In the genomic region with DNA sequence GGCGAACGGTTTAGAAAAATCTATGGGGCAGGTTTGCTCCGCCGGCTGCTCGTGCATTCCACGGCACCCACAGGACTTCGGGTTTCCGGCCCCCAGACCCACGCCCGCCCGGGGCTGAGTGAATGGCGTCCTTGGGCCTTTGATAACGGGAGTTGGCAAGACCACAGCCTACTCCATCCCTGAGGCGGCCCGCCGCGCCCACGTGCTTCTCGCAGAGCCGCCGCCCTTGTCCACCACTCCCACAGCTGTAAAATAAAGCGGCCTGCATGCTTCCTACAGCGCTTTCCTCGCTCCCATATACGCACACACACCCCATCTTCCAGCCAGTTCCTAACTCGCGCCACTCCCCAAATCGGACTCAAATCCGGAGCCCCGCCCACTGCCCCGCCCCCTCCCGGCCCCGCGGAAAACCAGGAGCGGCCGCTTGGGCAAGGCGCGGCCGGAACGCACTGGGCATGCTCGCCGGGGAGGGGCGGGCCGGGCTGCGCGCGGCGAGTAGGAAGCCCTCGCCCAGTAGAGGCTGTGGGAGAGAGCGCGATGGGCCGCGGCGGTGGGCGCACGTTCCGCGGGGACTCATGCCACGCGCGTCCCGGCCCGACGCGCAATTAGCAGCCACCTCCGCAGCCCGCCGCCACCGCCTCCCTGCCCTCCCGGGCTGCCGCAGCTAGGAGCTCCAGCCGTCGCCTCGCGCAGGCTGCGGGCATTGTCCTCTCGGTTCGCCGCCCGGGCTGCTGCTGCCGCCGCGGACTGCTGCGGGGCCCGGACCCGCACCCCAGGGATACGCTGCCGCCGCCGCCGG, we compare ENCODE assay signal across 8 cellular contexts. TPM values are rescaled to one million over a fixed set of nuclear protein-coding genes. Genes with fewer than 3 reads are reported as not detected.
DNase-seq lines count a peak whose midpoint lies in the region; ATAC-seq and TF ChIP-seq lines count a peak whose summit lies in the region.

A gene (plus strand): TSS at position 513 of the 799 bp plus-strand sequence. CDS start 468 bp downstream, outside the sequence.

- H3K4me1 ChIP-seq in H9 (ENCODE audit: insufficient read depth, low read length): no peaks in the 10 kb centered on the region
- peaks cover 21% of the 10 kb centered on the region for H3K4me1 ChIP-seq in osteoblast (ENCODE audit: insufficient read depth, low read length)
- no peaks in the 10 kb centered on the region for H3K4me1 ChIP-seq in testis

- peak within 1 kb of the TSS; percentile 63 for H3K4me3 ChIP-seq in MG63
- H3K4me3 ChIP-seq in osteoblast (ENCODE audit: insufficient read depth, low read length): peak within 1 kb of the TSS; percentile 95
- H3K4me3 ChIP-seq in testis: peak within 1 kb of the TSS; percentile 77 to 96

- H4K8ac ChIP-seq in H9 (replicated peaks; ENCODE audit: insufficient read length, low read depth, low read length): no peak within 1 kb of the TSS

- H3K27me3 Mint-ChIP-seq in H9 (ENCODE audit: low read depth): peaks cover 2% of the 10 kb centered on the region; the same call in 1 of the 2 replicates

- H3K4ac ChIP-seq in H9 (ENCODE audit: low read depth, low read length): no peak within 1 kb of the TSS

- no peak within 1 kb of the TSS for H2AK5ac ChIP-seq in H9 (ENCODE audit: insufficient read length, low read length)

- peak within 1 kb of the TSS; percentile 69 for H3K18ac ChIP-seq in H9 (ENCODE audit: insufficient read length, low read depth, low read length)

- no peak within 1 kb of the TSS; the same call in 1 of the 2 replicates for H2BK15ac ChIP-seq in H9 (ENCODE audit: low read depth, low read length)

- no peak within 1 kb of the TSS for H2AFZ ChIP-seq in H9 (ENCODE audit: low read length)
- peak within 1 kb of the TSS; percentile 96 for H2AFZ ChIP-seq in osteoblast (ENCODE audit: low read length)

- H3K79me2 ChIP-seq in H9 (ENCODE audit: insufficient read depth, low read length) (peaks cover 14% of the 10 kb centered on the region; the same call in 1 of the 2 replicates), osteoblast (ENCODE audit: insufficient read depth, low read length) (peaks cover 49% of the 10 kb centered on the region)

- intact Hi-C loops in testis (cut with DNase I; ENCODE audit: low total_unique reads): no loop called here

- TF ChIP-seq POLR2A in testis (IDR thresholded peaks at IDR 0.05): peak; percentile 90

- peak; percentile 94 for DNase-seq in GDM1 (lab: John Stamatoyannopoulos, UW)
- DNase-seq in H9: peak; percentile 97
- peak; percentile 97 for DNase-seq in MG63
- peak; percentile 79 for DNase-seq in SKM-1 (lab: John Stamatoyannopoulos, UW; ENCODE audit: unreplicated experiment)
- peak; percentile 88 to 93 for DNase-seq in activated naive CD4-positive, alpha-beta T cell treated with anti-CD3 and anti-CD28 coated beads, Interleukin-2, amount 50 U/mL, for 72 hours (ENCODE audit: low spot score in 2 of 2)
- DNase-seq in glomerular visceral epithelial cell (ENCODE audit: extremely low spot score): peak; percentile 97
- peak; percentile 99 for DNase-seq in osteoblast (ENCODE audit: insufficient read length, low spot score, missing footprints)
- peak; percentile 98 for DNase-seq in testis

- H3K56ac ChIP-seq in H9 (ENCODE audit: insufficient read length, low read depth, low read length): no peak within 1 kb of the TSS

- no peak within 1 kb of the TSS for H2BK5ac ChIP-seq in H9 (ENCODE audit: insufficient read length, low read length)

- peaks cover 0 to 5% (median 3%) of the 10 kb centered on the region in 3 experiments; a peak in 3 of 7 replicates for H3K36me3 Mint-ChIP-seq in H9 (ENCODE audit: insufficient read depth in 1 of 3, low read depth in 3 of 3)
- H3K36me3 Mint-ChIP-seq in activated naive CD4-positive, alpha-beta T cell treated with anti-CD3 and anti-CD28 coated beads, Interleukin-2, amount 50 U/mL, for 72 hours: peaks cover 16 to 22% of the 10 kb centered on the region in 2 donors

- TF ChIP-seq CTCF in H9 (conservative IDR thresholded peaks at IDR 0.05) (no peak), osteoblast (IDR thresholded peaks at IDR 0.05; ENCODE audit: extremely low read depth, low read depth, low read length) (no peak), testis (IDR thresholded peaks at IDR 0.05) (peak in 1 of 3 experiments; percentile 37)

- H3T11ph ChIP-seq in H9 (ENCODE audit: low read length): no peak within 1 kb of the TSS

- H3K27me3 ChIP-seq in H9 (ENCODE audit: insufficient read depth, low read length) (no peaks in the 10 kb centered on the region), MG63 (no peaks in the 10 kb centered on the region), osteoblast (ENCODE audit: insufficient read depth, low read length) (no peaks in the 10 kb centered on the region), testis (no peaks in the 10 kb centered on the region)

- peak within 1 kb of the TSS; percentile 89 for H3K14ac ChIP-seq in H9 (ENCODE audit: insufficient read depth, low read length)

- H4K20me1 ChIP-seq in H9 (ENCODE audit: control insufficient read depth, insufficient read depth, insufficient read length) (no peaks in the 10 kb centered on the region), osteoblast (ENCODE audit: insufficient read depth, low read length) (peaks cover 31% of the 10 kb centered on the region)

- no CpG with 5 or more reads among the region's 91 CpGs for WGBS in H9 (ENCODE audit: extremely low coverage, insufficient read length, low lambda C conversion rate)
- WGBS in testis, 2 donors: 0 to 1% methylated on average over 30 to 91 of the region's 91 CpGs

- no peaks in the 10 kb centered on the region for H3K79me1 ChIP-seq in H9 (ENCODE audit: insufficient read depth, low read depth, low read length, poor library complexity, severe bottlenecking)

- H3K4me2 ChIP-seq in H9 (ENCODE audit: insufficient read depth, insufficient read length, low read length) (peak within 1 kb of the TSS; percentile 87), osteoblast (ENCODE audit: insufficient read depth, low read length) (peak within 1 kb of the TSS; percentile 100)

- H3K36me3 ChIP-seq in MG63 (peaks cover 23% of the 10 kb centered on the region), osteoblast (ENCODE audit: insufficient read depth, low read length) (peaks cover 4% of the 10 kb centered on the region), testis (ENCODE audit: low read depth, missing control alignments) (no peaks in the 10 kb centered on the region)

- no peaks in the 10 kb centered on the region for H3K9me3 Mint-ChIP-seq in H9
- no peaks in the 10 kb centered on the region for H3K9me3 Mint-ChIP-seq in activated naive CD4-positive, alpha-beta T cell treated with anti-CD3 and anti-CD28 coated beads, Interleukin-2, amount 50 U/mL, for 72 hours

- H3K4me1 Mint-ChIP-seq in H9: peaks cover 40 to 42% of the 10 kb centered on the region in 2 experiments

- no peak within 1 kb of the TSS for H2BK120ac ChIP-seq in H9 (ENCODE audit: low read depth, low read length, poor library complexity, severe bottlenecking)

- H3K9me3 ChIP-seq in H9 (ENCODE audit: control insufficient read depth, low read depth, low read length): no peaks in the 10 kb centered on the region
- H3K9me3 ChIP-seq in MG63: no peaks in the 10 kb centered on the region
- H3K9me3 ChIP-seq in osteoblast (ENCODE audit: low read depth, low read length): no peaks in the 10 kb centered on the region
- H3K9me3 ChIP-seq in testis: no peaks in the 10 kb centered on the region

- no peak within 1 kb of the TSS for H2BK12ac ChIP-seq in H9 (ENCODE audit: insufficient read length, low read depth, low read length)

- peak within 1 kb of the TSS; percentile 90 for H3K9ac ChIP-seq in H9 (ENCODE audit: extremely low read depth, insufficient read length, low read length)

- no peak within 1 kb of the TSS for H2BK20ac ChIP-seq in H9 (ENCODE audit: low read depth, low read length, poor library complexity, severe bottlenecking)

- H4K91ac ChIP-seq in H9 (ENCODE audit: insufficient read length, low read depth, low read length): no peak within 1 kb of the TSS

- H3K4me3 Mint-ChIP-seq in H9: peak within 1 kb of the TSS; percentile 94 to 99

- H3K27ac ChIP-seq in H9 (ENCODE audit: insufficient read length, low read depth, low read length) (peak within 1 kb of the TSS; percentile 36), osteoblast (ENCODE audit: low read depth, low read length) (peak within 1 kb of the TSS; percentile 92), testis (peak within 1 kb of the TSS; percentile 79 to 94)

- H3K23me2 ChIP-seq in H9 (ENCODE audit: insufficient read length, low read depth, low read length, poor library complexity, severe bottlenecking): peaks cover 14% of the 10 kb centered on the region

- ATAC-seq in activated naive CD4-positive, alpha-beta T cell treated with anti-CD3 and anti-CD28 coated beads, Interleukin-2, amount 50 U/mL, for 72 hours: peak; percentile 65 to 72

- H4K5ac ChIP-seq in H9 (ENCODE audit: insufficient read length, low read depth, low read length): no peak within 1 kb of the TSS

- no peak within 1 kb of the TSS for H3K23ac ChIP-seq in H9 (ENCODE audit: insufficient read length, low read depth, low read length)

- H3K27ac Mint-ChIP-seq in H9: peak within 1 kb of the TSS; percentile 97
- peak within 1 kb of the TSS; percentile 95 to 97 for H3K27ac Mint-ChIP-seq in activated naive CD4-positive, alpha-beta T cell treated with anti-CD3 and anti-CD28 coated beads, Interleukin-2, amount 50 U/mL, for 72 hours

RNA-seq across cellular contexts. Expression of the gene that starts here (rescaled TPM):
- total RNA-seq in H9 (2021) (18.2 and 18.7 TPM in 2 replicates), osteoblast (20.3 and 22.4 TPM in 2 replicates), testis (10 to 100 TPM in 1 of 2 donors, 1 to 10 TPM in 1; 8.6 to 11.8 TPM)
- total RNA-seq in MG63 (2014; rRNA removed; shearing (Covaris generic); ENCODE audit: low replicate concordance): 10.2 and 11.4 TPM in 2 replicates
- total RNA-seq in activated naive CD4-positive, alpha-beta T cell treated with anti-CD3 and anti-CD28 coated beads, Interleukin-2, amount 50 U/mL, for 72 hours: 10 to 100 TPM; 12.4 to 12.7 TPM
- polyA plus RNA-seq in testis (ENCODE audit: insufficient read depth, low read depth, low replicate concordance): 3.9 TPM

Comparison
In these comparisons a context has a peak if more than half of its experiments do, and no peak if none do; other contexts are left out.
1. Peak in every context shown above with its lines: DNase-seq, ATAC-seq, H3K4me3 ChIP-seq and H3K27ac ChIP-seq.
2. H3K27ac ChIP-seq: peak in every context shown above with its lines; median percentile 92 in osteoblast; 86 in testis; 36 in H9.